ENCODE assay signal across 12 cellular contexts in genomic region chr2:215332876-215333600, GRCh38. TPM values are rescaled to one million over a fixed set of nuclear protein-coding genes. Genes with fewer than 3 reads are reported as not detected.
DNase-seq lines count a peak whose midpoint lies in the region; ATAC-seq and TF ChIP-seq lines count a peak whose summit lies in the region.
"Had no signal": no experiment of that assay in that cellular context is flagged by ENCODE, and none has a peak within 500 bp of the region (broad histone marks: within the 10 kb centered on the region; RNA-seq: fewer than 3 reads in every experiment).

No MANE protein-coding gene starts in this region.

- no peaks in the 10 kb centered on the region for H3K27me3 Mint-ChIP-seq in activated CD8-positive, alpha-beta memory T cell treated with anti-CD3 and anti-CD28 coated beads, Interleukin-2, amount 10 ng/mL, durations not matched to agents 7 days and 5 days

- intact Hi-C loops in sigmoid colon (cut with DNase I), result no loop called here

- H3K9me3 ChIP-seq in sigmoid colon, result no peaks in the 10 kb centered on the region

- peaks cover 62% of the 10 kb centered on the region for H3K36me3 Mint-ChIP-seq in activated CD8-positive, alpha-beta memory T cell treated with anti-CD3 and anti-CD28 coated beads, Interleukin-2, amount 10 ng/mL, durations not matched to agents 7 days and 5 days
- peaks cover 100% of the 10 kb centered on the region for H3K36me3 Mint-ChIP-seq in stimulated activated effector memory CD8-positive, alpha-beta T cell treated with anti-CD3 and anti-CD28 coated beads, Interleukin-12 subunit alpha, Interleukin-12 subunit beta, amount 100 ng/mL, for 72 hours

- H3K4me1 ChIP-seq in sigmoid colon, result peaks cover 0 to 3% (median 1%) of the 10 kb centered on the region in 4 donors

- peak overlapping the region; percentile 13 for H3K27ac Mint-ChIP-seq in activated CD8-positive, alpha-beta memory T cell treated with anti-CD3 and anti-CD28 coated beads, Interleukin-2, amount 10 ng/mL, durations not matched to agents 7 days and 5 days
- H3K27ac Mint-ChIP-seq in stimulated activated effector memory CD8-positive, alpha-beta T cell treated with anti-CD3 and anti-CD28 coated beads, Interleukin-12 subunit alpha, Interleukin-12 subunit beta, amount 100 ng/mL, for 72 hours, result no peak overlapping the region

- WGBS in sigmoid colon, 2 donors, result 18 to 57% methylated on average over 5 of the region's 5 CpGs

- no peak overlapping the region for H3K4me3 ChIP-seq in sigmoid colon

- no peak for TF ChIP-seq POLR2A in sigmoid colon (IDR thresholded peaks at IDR 0.05)

- H3K27ac ChIP-seq in sigmoid colon, result no peak overlapping the region

- no peak for DNase-seq in activated CD8-positive, alpha-beta memory T cell treated with anti-CD3 and anti-CD28 coated beads, Interleukin-2, amount 10 ng/mL, durations not matched to agents 7 days and 5 days
- DNase-seq in activated CD8-positive, alpha-beta memory T cell treated with anti-CD3 and anti-CD28 coated beads, Interleukin-2, amount 50 U/mL, for 4 hours, result no peak
- DNase-seq in NCI-H526 (lab: John Stamatoyannopoulos, UW) (peak; percentile 62 to 64), NCI-H82 (lab: John Stamatoyannopoulos, UW) (no peak), sigmoid colon (no peak)
- DNase-seq in stimulated activated effector memory CD8-positive, alpha-beta T cell treated with anti-CD3 and anti-CD28 coated beads, Interleukin-12 subunit alpha, Interleukin-12 subunit beta, amount 100 ng/mL, for 72 hours (ENCODE audit: low spot score in 2 of 2), result no peak
- DNase-seq: caudate nucleus; NCI-H146; SHP77; stimulated activated CD4-positive, alpha-beta T cell treated with anti-CD3 and anti-CD28 coated beads, Interleukin-4, amount 100 ng/mL, for 1 hour had no signal

- CTCF ChIA-PET in activated CD8-positive, alpha-beta memory T cell treated with anti-CD3 and anti-CD28 coated beads, Interleukin-2, amount 10 ng/mL, durations not matched to agents 7 days and 5 days (lab: Charles Lee), result interaction anchor here (0.6 kb wide), 1 partner anchor 14 kb away, joined by 3 read pairs; no protein-coding TSS in a partner anchor

- peaks cover 0 to 74% (median 7%) of the 10 kb centered on the region in 4 donors for H3K36me3 ChIP-seq in sigmoid colon

- no peaks in the 10 kb centered on the region for H3K9me3 Mint-ChIP-seq in activated CD8-positive, alpha-beta memory T cell treated with anti-CD3 and anti-CD28 coated beads, Interleukin-2, amount 10 ng/mL, durations not matched to agents 7 days and 5 days (ENCODE audit: low read depth)
- H3K9me3 Mint-ChIP-seq in stimulated activated effector memory CD8-positive, alpha-beta T cell treated with anti-CD3 and anti-CD28 coated beads, Interleukin-12 subunit alpha, Interleukin-12 subunit beta, amount 100 ng/mL, for 72 hours, result no peaks in the 10 kb centered on the region

- peaks cover 10% of the 10 kb centered on the region for H3K4me1 Mint-ChIP-seq in activated CD8-positive, alpha-beta memory T cell treated with anti-CD3 and anti-CD28 coated beads, Interleukin-2, amount 10 ng/mL, durations not matched to agents 7 days and 5 days
- H3K4me1 Mint-ChIP-seq in stimulated activated effector memory CD8-positive, alpha-beta T cell treated with anti-CD3 and anti-CD28 coated beads, Interleukin-12 subunit alpha, Interleukin-12 subunit beta, amount 100 ng/mL, for 72 hours, result peaks cover 8% of the 10 kb centered on the region

- TF ChIP-seq CTCF in sigmoid colon (IDR thresholded peaks at IDR 0.05), result no peak

- H3K4me3 Mint-ChIP-seq in activated CD8-positive, alpha-beta memory T cell treated with anti-CD3 and anti-CD28 coated beads, Interleukin-2, amount 10 ng/mL, durations not matched to agents 7 days and 5 days, result no peak overlapping the region
- no peak overlapping the region for H3K4me3 Mint-ChIP-seq in stimulated activated effector memory CD8-positive, alpha-beta T cell treated with anti-CD3 and anti-CD28 coated beads, Interleukin-12 subunit alpha, Interleukin-12 subunit beta, amount 100 ng/mL, for 72 hours

- TF ChIP-seq EP300 in sigmoid colon (IDR thresholded peaks at IDR 0.05), result no peak

- ATAC-seq in activated CD8-positive, alpha-beta memory T cell treated with anti-CD3 and anti-CD28 coated beads, Interleukin-2, amount 10 ng/mL, durations not matched to agents 7 days and 5 days, result no peak
- ATAC-seq in HG02798 (IDR thresholded peaks at IDR 0.05; ENCODE audit: poor library complexity, unreplicated experiment) (peak; percentile 54), HG02840 (IDR thresholded peaks at IDR 0.05; ENCODE audit: low FRiP score, unreplicated experiment) (no peak)
- ATAC-seq in stimulated activated effector memory CD8-positive, alpha-beta T cell treated with anti-CD3 and anti-CD28 coated beads, Interleukin-12 subunit alpha, Interleukin-12 subunit beta, amount 100 ng/mL, for 72 hours, result peak; percentile 42

- no peaks in the 10 kb centered on the region for H3K27me3 ChIP-seq in sigmoid colon

RNA-seq across cellular contexts. Expression of gene ATIC, which starts 21.2 kb away (rescaled TPM):
- total RNA-seq in activated CD8-positive, alpha-beta memory T cell treated with anti-CD3 and anti-CD28 coated beads, Interleukin-2, amount 10 ng/mL, durations not matched to agents 7 days and 5 days, result 100 to 1,000 TPM; 166 to 224 TPM
- 10 to 100 TPM; 27.0 to 42.6 (median 36.7) TPM for total RNA-seq in sigmoid colon
- polyA plus RNA-seq in sigmoid colon, result 100 to 1,000 TPM in 1 of 3 donors, 10 to 100 TPM in 2; 54.8 to 116 (median 67.3) TPM

Comparison
In these comparisons a context has a peak if more than half of its experiments do, and no peak if none do; other contexts are left out.
1. ATAC-seq: peak in HG02798 (single experiment) and stimulated activated effector memory CD8-positive, alpha-beta T cell treated with anti-CD3 and anti-CD28 coated beads, Interleukin-12 subunit alpha, Interleukin-12 subunit beta, amount 100 ng/mL, for 72 hours (single experiment); none in activated CD8-positive, alpha-beta memory T cell treated with anti-CD3 and anti-CD28 coated beads, Interleukin-2, amount 10 ng/mL, durations not matched to agents 7 days and 5 days (single experiment) and HG02840 (single experiment).
2. DNase-seq: peak in NCI-H526 (2 of 2); none in activated CD8-positive, alpha-beta memory T cell treated with anti-CD3 and anti-CD28 coated beads, Interleukin-2, amount 10 ng/mL, durations not matched to agents 7 days and 5 days (single experiment), activated CD8-positive, alpha-beta memory T cell treated with anti-CD3 and anti-CD28 coated beads, Interleukin-2, amount 50 U/mL, for 4 hours (single experiment), stimulated activated effector memory CD8-positive, alpha-beta T cell treated with anti-CD3 and anti-CD28 coated beads, Interleukin-12 subunit alpha, Interleukin-12 subunit beta, amount 100 ng/mL, for 72 hours (0 of 2), NCI-H82 (single experiment) and sigmoid colon (single experiment).